In the genomic region with DNA sequence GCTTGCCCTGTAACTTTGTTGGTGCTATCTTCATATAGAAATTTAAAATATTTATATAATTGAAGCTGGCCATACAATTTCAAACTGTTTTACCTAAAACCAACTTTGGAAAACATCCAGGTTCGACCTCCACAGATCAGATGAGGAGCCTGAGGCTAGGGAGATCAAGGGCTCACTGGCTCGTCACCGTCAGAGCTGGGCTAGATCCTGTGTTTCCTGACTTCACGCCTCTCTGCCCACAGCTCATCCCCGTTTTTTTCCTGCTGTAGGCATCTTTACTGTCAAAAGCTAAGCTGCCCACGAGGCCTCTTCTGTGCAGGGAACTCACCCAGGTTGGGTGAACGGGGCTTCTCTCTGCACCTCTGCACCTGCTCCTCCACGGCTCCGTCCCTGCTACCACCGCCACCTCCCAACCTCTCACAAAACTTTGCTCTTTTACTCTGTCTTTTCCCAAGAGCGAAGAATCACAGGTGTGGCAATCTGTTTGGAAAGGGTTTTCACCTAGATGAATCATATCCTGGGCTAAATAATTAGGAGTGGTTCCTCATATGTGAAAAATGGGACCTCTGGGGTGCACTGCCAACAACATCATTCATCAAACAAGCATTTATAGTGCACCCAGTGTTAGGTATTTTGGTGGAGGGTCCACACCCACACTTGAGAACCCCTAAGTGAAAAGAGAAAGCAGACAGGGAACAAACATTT, we compare ENCODE assay signal across 24 cellular contexts. TPM values are rescaled to one million over a fixed set of nuclear protein-coding genes. Genes with fewer than 3 reads are reported as not detected.
DNase-seq lines count a peak whose midpoint lies in the region; ATAC-seq and TF ChIP-seq lines count a peak whose summit lies in the region.
"Had no signal": no experiment of that assay in that cellular context is flagged by ENCODE, and none has a peak within 500 bp of the region (broad histone marks: within the 10 kb centered on the region; RNA-seq: fewer than 3 reads in every experiment).

No MANE protein-coding gene starts in this region.

- TF ChIP-seq POLR2A in HCT116 (IDR thresholded peaks at IDR 0.05; ENCODE audit: borderline replicate concordance, extremely low read depth, insufficient read depth, insufficient read length), result no peak

- RAD21 ChIA-PET in HCT116 (lab: Charles Lee; ENCODE audit: low non-redundant PET in 1 of 2, low total read pairs in 2 of 2, uncharacterized antibody in 2 of 2, unreplicated experiment in 2 of 2), result interaction anchor here in 1 of 2 experiments (0.6 kb wide), 1 partner anchor 14 kb away, joined by 3 read pairs; no protein-coding TSS in a partner anchor

- H3K9me3 Mint-ChIP-seq in neural progenitor cell, result peaks cover 2% of the 10 kb centered on the region
- H3K9me3 Mint-ChIP-seq: activated CD4-positive, alpha-beta T cell treated with anti-CD3 and anti-CD28 coated beads, Interleukin-2, amount 10 ng/mL, durations not matched to agents 24 days and 14 days; activated naive CD4-positive, alpha-beta T cell treated with anti-CD3 and anti-CD28 coated beads, Interleukin-2, amount 50 U/mL, for 72 hours; GM23338; neural crest cell; type B pancreatic cell had no signal

- no peak for TF ChIP-seq RAD21 in HCT116 (IDR thresholded peaks at IDR 0.05; ENCODE audit: low read depth)

- peaks cover 2% of the 10 kb centered on the region for H3K27me3 Mint-ChIP-seq in neural progenitor cell (ENCODE audit: insufficient read depth, low read depth)

- peak overlapping the region in 1 of 2 experiments; percentile 24; a peak in 1 of 4 replicates for H3K4me3 ChIP-seq in HCT116 (replicated peaks in 1 of 2; ENCODE audit: low read depth in 1 of 2, low read length in 2 of 2)
- H3K4me3 ChIP-seq in neural progenitor cell, result no peak overlapping the region
- H3K4me3 ChIP-seq: GM23338, right atrium auricular region, SJCRH30 had no signal

- no peaks in the 10 kb centered on the region for H3K4me1 Mint-ChIP-seq in neural progenitor cell
- H3K4me1 Mint-ChIP-seq: activated CD4-positive, alpha-beta T cell treated with anti-CD3 and anti-CD28 coated beads, Interleukin-2, amount 10 ng/mL, durations not matched to agents 24 days and 14 days; GM23338; neural crest cell had no signal

- no TSS peak for BruUV-seq in HCT116 (replicated peaks; lab: Mats Ljungman, UMichigan)

- H3K36me3 Mint-ChIP-seq in neural progenitor cell, result no peaks in the 10 kb centered on the region
- H3K36me3 Mint-ChIP-seq: activated naive CD4-positive, alpha-beta T cell treated with anti-CD3 and anti-CD28 coated beads, Interleukin-2, amount 50 U/mL, for 72 hours; type B pancreatic cell had no signal

- H3K4me3 Mint-ChIP-seq in neural progenitor cell, result no peak overlapping the region
- H3K4me3 Mint-ChIP-seq: activated CD4-positive, alpha-beta T cell treated with anti-CD3 and anti-CD28 coated beads, Interleukin-2, amount 10 ng/mL, durations not matched to agents 24 days and 14 days; GM23338; neural crest cell; type B pancreatic cell had no signal

- POLR2A ChIA-PET in HCT116 (lab: Charles Lee), result no interaction called here
- POLR2A ChIA-PET in RWPE1 (lab: Yijun Ruan, JAX; ENCODE audit: low non-redundant PET), result no interaction called here

- H3K36me3 ChIP-seq in HCT116 (ENCODE audit: control insufficient read depth in 1 of 2, insufficient read depth in 2 of 2, low read length in 2 of 2), result no peaks in the 10 kb centered on the region
- no peaks in the 10 kb centered on the region for H3K36me3 ChIP-seq in neural progenitor cell
- H3K36me3 ChIP-seq: right atrium auricular region, SJCRH30 had no signal

- H3K4me1 ChIP-seq in HCT116 (ENCODE audit: control insufficient read depth in 1 of 2, insufficient read depth in 2 of 2, low read length in 2 of 2) (peaks cover 4 to 17% of the 10 kb centered on the region in 2 experiments), neural progenitor cell (no peaks in the 10 kb centered on the region)
- H3K4me1 ChIP-seq: right atrium auricular region, SJCRH30 had no signal

- peak overlapping the region; percentile 54 for H3K4me2 ChIP-seq in HCT116 (ENCODE audit: low read length)
- H3K4me2 ChIP-seq in neural progenitor cell, result no peak overlapping the region
- H3K4me2 ChIP-seq: GM23338 had no signal

- ATAC-seq in HCT116 (peak; percentile 38), HG02678 (IDR thresholded peaks at IDR 0.05; ENCODE audit: unreplicated experiment) (no peak)
- ATAC-seq: activated naive CD4-positive, alpha-beta T cell treated with anti-CD3 and anti-CD28 coated beads, Interleukin-2, amount 50 U/mL, for 72 hours; GM23338 had no signal

- CTCF ChIA-PET in HCT116 (lab: Charles Lee), result no interaction called here
- CTCF ChIA-PET in RWPE1 (lab: Yijun Ruan, JAX), result interaction anchor here (0.8 to 1.4 kb wide), 2 partner anchors 66 to 188 kb away, joined by 6 to 8 read pairs; no protein-coding TSS in a partner anchor

- H3K27ac Mint-ChIP-seq in neural progenitor cell, result peak overlapping the region; percentile 4
- H3K27ac Mint-ChIP-seq: activated CD4-positive, alpha-beta T cell treated with anti-CD3 and anti-CD28 coated beads, Interleukin-2, amount 10 ng/mL, durations not matched to agents 24 days and 14 days; activated naive CD4-positive, alpha-beta T cell treated with anti-CD3 and anti-CD28 coated beads, Interleukin-2, amount 50 U/mL, for 72 hours; GM23338; type B pancreatic cell had no signal

- H3K9me3 ChIP-seq in HCT116 (ENCODE audit: control insufficient read depth in 1 of 2, insufficient read depth in 1 of 2, low read depth in 1 of 2, low read length in 2 of 2), result no peaks in the 10 kb centered on the region
- H3K9me3 ChIP-seq in neural progenitor cell (ENCODE audit: low read depth), result no peaks in the 10 kb centered on the region
- H3K9me3 ChIP-seq: right atrium auricular region, SJCRH30 had no signal

- H4K20me1 ChIP-seq in HCT116 (ENCODE audit: insufficient read depth) (no peaks in the 10 kb centered on the region), neural progenitor cell (ENCODE audit: low read depth) (no peaks in the 10 kb centered on the region)

- H3K9ac ChIP-seq in HCT116 (ENCODE audit: low read length) (no peak overlapping the region; the same call in 1 of the 2 replicates), neural progenitor cell (no peak overlapping the region)
- H3K9ac ChIP-seq: parathyroid adenoma had no signal

- TF ChIP-seq CTCF in HCT116 (IDR thresholded peaks at IDR 0.05 in 2 of 3, conservative IDR thresholded peaks at IDR 0.05 in 1 of 3; ENCODE audit: borderline replicate concordance in 1 of 3, insufficient read depth in 1 of 3, low read depth in 2 of 3, low read length in 2 of 3) (no peak), RWPE1 (conservative IDR thresholded peaks at IDR 0.05; ENCODE audit: low read depth) (no peak), neural progenitor cell (IDR thresholded peaks at IDR 0.05) (no peak)

- no peak overlapping the region for H3K27ac ChIP-seq in HCT116 (ENCODE audit: low read depth, low read length)
- peak overlapping the region; percentile 73 for H3K27ac ChIP-seq in RWPE1
- no peak overlapping the region for H3K27ac ChIP-seq in neural progenitor cell
- H3K27ac ChIP-seq: C4-2B, parathyroid adenoma, right atrium auricular region, SJCRH30 had no signal

- DNase-seq in HCT116 (ENCODE audit: low read depth, low spot score), result no peak
- DNase-seq in RWPE1 (ENCODE audit: low spot score), result peak; percentile 86
- peak; percentile 30 for DNase-seq in glomerular visceral epithelial cell (ENCODE audit: extremely low spot score)
- no peak for DNase-seq in neural progenitor cell (ENCODE audit: low spot score)
- DNase-seq in NCI-H345 treated with DMSO at 0.1 percent for 48 hours (lab: John Stamatoyannopoulos, UW; ENCODE audit: unreplicated experiment), result no peak
- DNase-seq in NOMO-1 treated with DMSO at 0.1 percent for 48 hours (lab: John Stamatoyannopoulos, UW; ENCODE audit: unreplicated experiment), result no peak
- DNase-seq: activated CD4-positive, alpha-beta T cell treated with anti-CD3 and anti-CD28 coated beads, Interleukin-2, amount 10 ng/mL, durations not matched to agents 24 days and 14 days; activated effector memory CD4-positive, alpha-beta T cell treated with Interleukin-2 at 50 U/mL for 16 hours; activated T-cell treated with anti-CD3 and anti-CD28 coated beads, Interleukin-2, amount 50 U/mL, for 1 hour; erythroblast; NCI-H1105; NCI-H1930; NCI-H69; SJCRH30; small intestine; stimulated activated naive CD4-positive, alpha-beta T cell had no signal

- no peak overlapping the region for H2AFZ ChIP-seq in HCT116 (ENCODE audit: low read depth, low read length, poor library complexity, severe bottlenecking)
- H2AFZ ChIP-seq in neural progenitor cell (replicated peaks), result no peak overlapping the region
- H2AFZ ChIP-seq: GM23338, parathyroid adenoma had no signal

- no peaks in the 10 kb centered on the region for H3K79me2 ChIP-seq in HCT116 (ENCODE audit: insufficient read depth, low read length)
- no peaks in the 10 kb centered on the region for H3K79me2 ChIP-seq in neural progenitor cell (ENCODE audit: low read depth)
- H3K79me2 ChIP-seq: parathyroid adenoma had no signal

- H3K9me2 ChIP-seq in HCT116 (ENCODE audit: insufficient read depth), result no peaks in the 10 kb centered on the region

- no peaks in the 10 kb centered on the region for H3F3A ChIP-seq in neural progenitor cell (ENCODE audit: low read depth)

- intact Hi-C loops in HCT116 (cut with micrococcal nuclease), result no loop called here

- H3K27me3 ChIP-seq in HCT116 (ENCODE audit: insufficient read depth, low read length) (no peaks in the 10 kb centered on the region), neural progenitor cell (no peaks in the 10 kb centered on the region)
- H3K27me3 ChIP-seq: right atrium auricular region, SJCRH30 had no signal

TF ChIP-seq in HCT116, 20 proteins besides CTCF, POLR2A, EP300 and RAD21 (continues in another document):
- TF ChIP-seq, protein P1, sequence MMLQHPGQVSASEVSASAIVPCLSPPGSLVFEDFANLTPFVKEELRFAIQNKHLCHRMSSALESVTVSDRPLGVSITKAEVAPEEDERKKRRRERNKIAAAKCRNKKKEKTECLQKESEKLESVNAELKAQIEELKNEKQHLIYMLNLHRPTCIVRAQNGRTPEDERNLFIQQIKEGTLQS (IDR thresholded peaks at IDR 0.05), result no peak

RNA-seq across cellular contexts. Expression of a gene that starts 24.8 kb away (rescaled TPM):
- total RNA-seq in HCT116 (2021; ENCODE audit: unreplicated experiment) (42.1 TPM), neural progenitor cell (ENCODE audit: low replicate concordance) (6.8 and 12.3 TPM in 2 replicates)
- 21.0 and 26.5 TPM in 2 replicates for polyA plus RNA-seq in HCT116 (2012)

RNA-seq across cellular contexts. Expression of a gene that starts 45.6 kb away (rescaled TPM):
- 2.8 TPM for total RNA-seq in HCT116 (2021; ENCODE audit: unreplicated experiment)
- 0.82 and 1.8 TPM in 2 replicates for polyA plus RNA-seq in HCT116 (2012)
- 13.8 and 53.7 TPM in 2 replicates for total RNA-seq in neural progenitor cell (ENCODE audit: low replicate concordance)

RNA-seq across cellular contexts. Expression of a gene that starts 48.1 kb away (rescaled TPM):
- 103 TPM for total RNA-seq in HCT116 (2021; ENCODE audit: unreplicated experiment)
- 148 and 157 TPM in 2 replicates for polyA plus RNA-seq in HCT116 (2012)
- total RNA-seq in neural progenitor cell (ENCODE audit: low replicate concordance), result 8.6 and 27.4 TPM in 2 replicates

RNA-seq across cellular contexts. Expression of a gene that starts 48.6 kb away (rescaled TPM):
- 21.5 TPM for total RNA-seq in HCT116 (2021; ENCODE audit: unreplicated experiment)
- 16.0 and 17.9 TPM in 2 replicates for polyA plus RNA-seq in HCT116 (2012)
- total RNA-seq in neural progenitor cell (ENCODE audit: low replicate concordance), result 11.5 and 12.9 TPM in 2 replicates

Comparison
In these comparisons a context has a peak if more than half of its experiments do, and no peak if none do; other contexts are left out.
1. DNase-seq: peak in RWPE1 (single experiment) and glomerular visceral epithelial cell (single experiment); none in HCT116 (single experiment), neural progenitor cell (single experiment), NCI-H345 treated with DMSO at 0.1 percent for 48 hours (single experiment) and NOMO-1 treated with DMSO at 0.1 percent for 48 hours (single experiment).